21 cellular contexts compared by ENCODE assay signal in genomic region chr3:56484096-56484495, GRCh38. TPM values are rescaled to one million over a fixed set of nuclear protein-coding genes. Genes with fewer than 3 reads are reported as not detected.
"Had no signal": no experiment of that assay in that cellular context is flagged by ENCODE, and none has a peak within 500 bp of the region (broad histone marks: within the 10 kb centered on the region; RNA-seq: fewer than 3 reads in every experiment).

No MANE protein-coding gene starts in this region.

- H3K9me3 ChIP-seq: esophagus muscularis mucosa, mucosa of descending colon, spleen, upper lobe of right lung had no signal

- H3K4me1 ChIP-seq: esophagus muscularis mucosa, parathyroid adenoma, spleen, upper lobe of right lung had no signal

- H2AFZ ChIP-seq: parathyroid adenoma had no signal

- DNase-seq: activated CD4-positive, CD25-positive, alpha-beta regulatory T cell treated with anti-CD3 and anti-CD28 coated beads, Interleukin-2, amount 50 U/mL, for 72 hours; activated effector memory CD4-positive, alpha-beta T cell treated with anti-CD3 and anti-CD28 coated beads, Interleukin-2, amount 50 U/mL, for 16 hours; activated T-cell treated with anti-CD3 and anti-CD28 coated beads, Interleukin-2, amount 50 U/mL, for 72 hours; cerebellar nuclear complex; cortex of kidney; effector CD4-positive, alpha-beta T cell; immature natural killer cell; mesenchymal stem cell; mucosa of descending colon; naive thymus-derived CD8-positive, alpha-beta T cell; spleen; stimulated activated naive B cell treated with anti-CD40 and anti-IgM and Interleukin-4, amounts not matched to agents 10 μg/mL and 1 μg/mL and 100 μg/mL, for 72 hours; upper lobe of right lung had no signal

- FAIRE-seq: astrocyte, bronchial epithelial cell, endothelial cell of umbilical vein had no signal

- H3K79me2 ChIP-seq: parathyroid adenoma had no signal

- H3K9ac ChIP-seq: parathyroid adenoma had no signal

- H3K4me3 ChIP-seq: esophagus muscularis mucosa, mucosa of descending colon, spleen, upper lobe of right lung had no signal

- H3K36me3 ChIP-seq: esophagus muscularis mucosa, spleen, upper lobe of right lung had no signal

- H3K27ac ChIP-seq: esophagus muscularis mucosa, parathyroid adenoma, spleen, upper lobe of right lung, VCaP had no signal

RNA-seq across cellular contexts. Expression of gene ERC2, which starts 15.8 kb away (rescaled TPM):
- total RNA-seq: activated CD8-positive, alpha-beta memory T cell treated with anti-CD3 and anti-CD28 coated beads for 36 hours; naive thymus-derived CD8-positive, alpha-beta T cell had no signal
- polyA plus RNA-seq: immature natural killer cell, liver had no signal
